ENCODE assay signal across 12 cellular contexts in genomic region chr15:22884344-22884743, GRCh38. TPM values are rescaled to one million over a fixed set of nuclear protein-coding genes. Genes with fewer than 3 reads are reported as not detected.
DNase-seq lines count a peak whose midpoint lies in the region; TF ChIP-seq lines count a peak whose summit lies in the region.
"Had no signal": no experiment of that assay in that cellular context is flagged by ENCODE, and none has a peak within 500 bp of the region (broad histone marks: within the 10 kb centered on the region; RNA-seq: fewer than 3 reads in every experiment).

No MANE protein-coding gene starts in this region.

- H3K36me3 Mint-ChIP-seq in neural crest cell (ENCODE audit: low read depth), result peaks cover 3% of the 10 kb centered on the region

- no peaks in the 10 kb centered on the region for H3K4me1 Mint-ChIP-seq in neural crest cell

- H3K4me3 ChIP-seq in LNCaP clone FGC (ENCODE audit: low read depth, low read length) (no peak overlapping the region), astrocyte of the spinal cord (ENCODE audit: low read depth, low read length) (no peak overlapping the region)
- H3K4me3 ChIP-seq: spleen had no signal

- no peaks in the 10 kb centered on the region for H3K27me3 Mint-ChIP-seq in neural crest cell (ENCODE audit: low read depth)
- H3K27me3 Mint-ChIP-seq: brain had no signal

- TF ChIP-seq CTCF in LNCaP clone FGC (IDR thresholded peaks at IDR 0.05; ENCODE audit: control insufficient read depth, extremely low read depth, insufficient read depth) (peak; percentile 21; the same call in 1 of the 2 replicates), astrocyte of the spinal cord (IDR thresholded peaks at IDR 0.05; ENCODE audit: low read depth, low read length) (peak; percentile 33), neural crest cell (conservative IDR thresholded peaks at IDR 0.05) (peak; percentile 14)

- in situ Hi-C loops in astrocyte of the spinal cord (cut with HindIII; ENCODE audit: low sequenced_read_pairs), result no loop called here

- no peak overlapping the region for H3K4me3 Mint-ChIP-seq in neural crest cell
- H3K4me3 Mint-ChIP-seq: brain had no signal

- peak; percentile 0 for DNase-seq in NCI-H748 treated with DMSO at 0.1 percent for 48 hours (lab: John Stamatoyannopoulos, UW)
- DNase-seq in NCI-H748 (lab: John Stamatoyannopoulos, UW; ENCODE audit: unreplicated experiment), result no peak
- no peak for DNase-seq in LNCaP clone FGC (ENCODE audit: low read depth)
- no peak for DNase-seq in astrocyte of the spinal cord (ENCODE audit: low read depth, low spot score)
- DNase-seq in neural crest cell (ENCODE audit: low read depth, low spot score), result no peak
- no peak for DNase-seq in NCI-H1092 (lab: John Stamatoyannopoulos, UW)
- no peak for DNase-seq in glomerular visceral epithelial cell (ENCODE audit: extremely low spot score)
- no peak for DNase-seq in COLO829 (ENCODE audit: low spot score)
- DNase-seq: GOT3, NCI-H524 treated with DMSO at 0.1 percent for 48 hours, spleen had no signal

- H3K27ac Mint-ChIP-seq in neural crest cell (ENCODE audit: unreplicated experiment), result no peak overlapping the region
- H3K27ac Mint-ChIP-seq: brain had no signal

- no peaks in the 10 kb centered on the region for H3K9me3 Mint-ChIP-seq in neural crest cell
- H3K9me3 Mint-ChIP-seq: brain had no signal

RNA-seq across cellular contexts. Expression of gene NIPA2, which starts 45.9 kb away (rescaled TPM):
- 49.9 and 53.5 TPM in 2 replicates for total RNA-seq in neural crest cell
